Comparison of ENCODE assay signal across 20 cellular contexts in genomic region chr7:81887691-81888090, GRCh38.
DNase-seq lines count a peak whose midpoint lies in the region; ATAC-seq and TF ChIP-seq lines count a peak whose summit lies in the region.
"Had no signal": no experiment of that assay in that cellular context is flagged by ENCODE, and none has a peak within 500 bp of the region (broad histone marks: within the 10 kb centered on the region; RNA-seq: fewer than 3 reads in every experiment).

No MANE protein-coding gene starts in this region.

- peak; percentile 42 for DNase-seq in GM06990 (ENCODE audit: extremely low read depth, insufficient read length)
- DNase-seq in HL-60 (ENCODE audit: low read depth in 1 of 2, low spot score in 1 of 2): no peak
- no peak for DNase-seq in activated naive CD4-positive, alpha-beta T cell treated with Interleukin-2 at 50 U/mL for 16 hours
- DNase-seq in stimulated activated CD4-positive, alpha-beta T cell treated with anti-CD3 and anti-CD28 coated beads, Interleukin-12 subunit alpha, Interleukin-12 subunit beta, amount 100 ng/mL, for 4 hours: no peak
- no peak for DNase-seq in thyroid gland
- no peak for DNase-seq in head of caudate nucleus
- DNase-seq: activated CD4-positive, alpha-beta T cell treated with anti-CD3 and anti-CD28 coated beads for 36 hours; activated effector memory CD4-positive, alpha-beta T cell treated with Interleukin-2 at 50 U/mL for 16 hours; DMS 273 treated with DMSO at 0.1 percent for 48 hours; H9; lower lobe of right lung; NCI-H1694; NCI-H748 treated with DMSO at 0.1 percent for 48 hours; occipital lobe; right cardiac atrium; SW 1271 had no signal

- H3K4me2 ChIP-seq in OCI-LY1 (ENCODE audit: low read length): peak overlapping the region; percentile 20

- H3K9me2 ChIP-seq in OCI-LY1 (ENCODE audit: low read depth, low read length): no peaks in the 10 kb centered on the region

- no peaks in the 10 kb centered on the region for H4K20me1 ChIP-seq in OCI-LY1 (ENCODE audit: insufficient read depth, low read length)

- no peaks in the 10 kb centered on the region for H3K36me3 ChIP-seq in GM06990 (ENCODE audit: control insufficient read depth, insufficient read depth, low read length)
- H3K36me3 ChIP-seq in OCI-LY1 (ENCODE audit: insufficient read depth, low read length): no peaks in the 10 kb centered on the region
- no peaks in the 10 kb centered on the region for H3K36me3 ChIP-seq in thyroid gland
- H3K36me3 ChIP-seq: breast epithelium, lower lobe of right lung, thoracic aorta had no signal

- 75 to 91% methylated on average over 1 of the region's 1 CpG for WGBS in thyroid gland, 2 donors

- no peaks in the 10 kb centered on the region for H3K79me2 ChIP-seq in OCI-LY1 (ENCODE audit: insufficient read depth, low read length)

- H3K27me3 ChIP-seq in GM06990 (replicated peaks; ENCODE audit: control insufficient read depth, insufficient read depth, low read length) (no peaks in the 10 kb centered on the region), HL-60 (ENCODE audit: insufficient read depth, poor library complexity, severe bottlenecking) (no peaks in the 10 kb centered on the region), OCI-LY1 (ENCODE audit: insufficient read depth, low read length) (no peaks in the 10 kb centered on the region), thyroid gland (no peaks in the 10 kb centered on the region)
- H3K27me3 ChIP-seq: breast epithelium had no signal

- intact Hi-C loops in thyroid gland (cut with DNase I) (no loop called here), head of caudate nucleus (cut with DNase I) (no loop called here)

- peaks cover 61% of the 10 kb centered on the region for H3K4me1 ChIP-seq in OCI-LY1 (ENCODE audit: insufficient read depth, low read length, severe bottlenecking)
- H3K4me1 ChIP-seq in thyroid gland: no peaks in the 10 kb centered on the region
- H3K4me1 ChIP-seq: breast epithelium had no signal

- H3K27ac ChIP-seq in HL-60 (replicated peaks) (peak overlapping the region; percentile 68), OCI-LY1 (ENCODE audit: low read depth, low read length, poor library complexity, severe bottlenecking) (peak overlapping the region; percentile 79), thyroid gland (no peak overlapping the region)
- H3K27ac ChIP-seq: breast epithelium, lower lobe of right lung, thoracic aorta had no signal

- TF ChIP-seq CTCF in GM06990 (IDR thresholded peaks at IDR 0.05; ENCODE audit: insufficient read depth, low read length, poor library complexity, severe bottlenecking) (no peak), HL-60 (IDR thresholded peaks at IDR 0.05; ENCODE audit: insufficient read depth, low read length) (no peak), OCI-LY1 (IDR thresholded peaks at IDR 0.05; ENCODE audit: low read length) (no peak), thyroid gland (IDR thresholded peaks at IDR 0.05) (no peak)

- no peaks in the 10 kb centered on the region for H3F3A ChIP-seq in OCI-LY1 (ENCODE audit: insufficient read depth, low read length)

- H3K9me3 ChIP-seq in OCI-LY1 (ENCODE audit: low read length) (no peaks in the 10 kb centered on the region; the same call in 1 of the 2 replicates), thyroid gland (no peaks in the 10 kb centered on the region)
- H3K9me3 ChIP-seq: breast epithelium, lower lobe of right lung, thoracic aorta had no signal

- peak; percentile 36 for ATAC-seq in GM21717 (IDR thresholded peaks at IDR 0.05; ENCODE audit: unreplicated experiment)
- ATAC-seq: activated CD4-positive, alpha-beta T cell treated with anti-CD3 and anti-CD28 coated beads for 36 hours; lower lobe of right lung; right cardiac atrium had no signal

- H3K4me3 ChIP-seq in GM06990 (replicated peaks; ENCODE audit: low read depth, low read length): no peak overlapping the region
- no peak overlapping the region for H3K4me3 ChIP-seq in HL-60 (replicated peaks; ENCODE audit: insufficient read depth, low read length)
- H3K4me3 ChIP-seq in OCI-LY1 (ENCODE audit: low read depth, low read length, poor library complexity, severe bottlenecking): no peak overlapping the region
- no peak overlapping the region for H3K4me3 ChIP-seq in thyroid gland (replicated peaks in 1 of 3)
- H3K4me3 ChIP-seq: breast epithelium, lower lobe of right lung, thoracic aorta had no signal

- H3K9ac ChIP-seq in OCI-LY1 (ENCODE audit: low read length): peak overlapping the region; percentile 25

- no peak for TF ChIP-seq POLR2A in thyroid gland (IDR thresholded peaks at IDR 0.05)

- H2AFZ ChIP-seq in OCI-LY1 (ENCODE audit: low read length): peak overlapping the region; percentile 1; the same call in 1 of the 2 replicates

Comparison
In these comparisons a context has a peak if more than half of its experiments do, and no peak if none do; other contexts are left out.
1. H3K27ac ChIP-seq: peak in HL-60 (single experiment) and OCI-LY1 (single experiment); none in thyroid gland (0 of 3).